ENCODE assay signal across 11 cellular contexts in the genomic region with DNA sequence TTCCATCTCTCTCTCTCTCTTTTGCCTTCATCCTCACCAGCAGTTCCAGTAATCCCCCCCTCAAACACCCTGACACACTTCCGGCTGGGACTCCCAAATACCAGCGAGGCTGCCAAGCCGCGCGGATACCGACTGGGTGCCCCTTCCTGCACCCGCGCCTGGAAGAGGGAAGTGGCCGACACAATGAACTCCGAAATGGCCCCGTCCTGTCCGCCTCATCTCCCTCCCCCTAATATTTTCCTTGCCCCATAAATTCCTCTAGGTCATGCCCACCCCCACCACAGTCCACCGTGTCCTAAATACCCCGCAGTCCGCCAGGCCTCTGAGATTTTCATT. TPM values are rescaled to one million over a fixed set of nuclear protein-coding genes. Genes with fewer than 3 reads are reported as not detected.
DNase-seq lines count a peak whose midpoint lies in the region; ATAC-seq and TF ChIP-seq lines count a peak whose summit lies in the region.
"Had no signal": no experiment of that assay in that cellular context is flagged by ENCODE, and none has a peak within 500 bp of the region (broad histone marks: within the 10 kb centered on the region; RNA-seq: fewer than 3 reads in every experiment).

No MANE protein-coding gene starts in this region.

- H3K36me3 ChIP-seq in psoas muscle (ENCODE audit: insufficient read depth in 1 of 2, low read depth in 1 of 2), result no peaks in the 10 kb centered on the region

- H3K27me3 Mint-ChIP-seq in effector memory CD8-positive, alpha-beta T cell, result peaks cover 82 to 100% of the 10 kb centered on the region in 2 donors

- H3K27me3 ChIP-seq in psoas muscle (ENCODE audit: insufficient read depth in 3 of 3, low read length in 2 of 3), result no peaks in the 10 kb centered on the region

- H3K9me3 ChIP-seq in psoas muscle, result no peaks in the 10 kb centered on the region

- H3K27ac ChIP-seq in psoas muscle, result peak overlapping the region; percentile 92

- 19 to 24% (median 21%) methylated on average over 15 of the region's 15 CpGs for WGBS in psoas muscle, 3 donors

- DNase-seq in Caki2 (ENCODE audit: low read depth), result peak; percentile 65
- DNase-seq in HT1080 (ENCODE audit: low read depth), result peak; percentile 82
- no peak for DNase-seq in effector memory CD8-positive, alpha-beta T cell
- DNase-seq in psoas muscle, result peak in 1 of 2 donors; percentile 77
- DNase-seq in NCI-H2171 (lab: John Stamatoyannopoulos, UW), result no peak
- no peak for DNase-seq in head of caudate nucleus
- no peak for DNase-seq in kidney glomerular epithelial cell (lab: John Stamatoyannopoulos, UW)
- DNase-seq: NCI-H1417 treated with DMSO at 0.1 percent for 48 hours had no signal

- intact Hi-C loops in psoas muscle (cut with DNase I), result loop anchor here (5.0 to 10.0 kb wide), 3 partner anchors 962 to 1602 kb away; partner anchors contain the start of genes CBX3 (in 1 of the 2) and HNRNPA2B1 (in 1 of the 2)
- intact Hi-C loops in head of caudate nucleus (cut with DNase I), result loop anchor here (10.0 kb wide), 1 partner anchor 1302 kb away; no protein-coding TSS in a partner anchor

- no peak for TF ChIP-seq CTCF in psoas muscle (IDR thresholded peaks at IDR 0.05)

- peaks cover 27 to 29% of the 10 kb centered on the region in 2 donors for H3K4me1 Mint-ChIP-seq in effector memory CD8-positive, alpha-beta T cell (ENCODE audit: low read depth in 2 of 2)

- peaks cover 55% of the 10 kb centered on the region for H3K36me3 Mint-ChIP-seq in effector memory CD8-positive, alpha-beta T cell (ENCODE audit: insufficient read depth)

- no peak for ATAC-seq in effector memory CD8-positive, alpha-beta T cell (replicated peaks)
- ATAC-seq in psoas muscle, result peak in 2 of 4 donors; percentile 3 to 16
- no peak for ATAC-seq in HG03432 (IDR thresholded peaks at IDR 0.05; ENCODE audit: unreplicated experiment)
- ATAC-seq: GM12878 had no signal

- H3K4me1 ChIP-seq in psoas muscle, result peaks cover 25% of the 10 kb centered on the region

- H3K27ac Mint-ChIP-seq in effector memory CD8-positive, alpha-beta T cell, result peak overlapping the region; percentile 41 to 60

- peak overlapping the region; percentile 41 to 65 for H3K4me3 Mint-ChIP-seq in effector memory CD8-positive, alpha-beta T cell

- H3K9me3 Mint-ChIP-seq in effector memory CD8-positive, alpha-beta T cell, result no peaks in the 10 kb centered on the region

- in situ Hi-C loops in Caki2 (cut with HindIII; ENCODE audit: low pct_unique_long_range_greater_than_20kb, low sequenced_read_pairs), result no loop called here

- H3K4me3 ChIP-seq in psoas muscle, result peak overlapping the region; percentile 79
- H3K4me3 ChIP-seq: GM12878 had no signal

RNA-seq across cellular contexts. Expression of gene HOXA9, which starts 1.8 kb away (rescaled TPM):
- total RNA-seq in Caki2 (2014; rRNA removed; shearing (Covaris generic); ENCODE audit: low replicate concordance), result 46.9 and 62.2 TPM in 2 replicates
- total RNA-seq in HT1080 (2014; rRNA removed; shearing (Covaris generic)), result 33.8 and 45.8 TPM in 2 replicates
- polyA plus RNA-seq in HT1080 (2015; cell fraction: cytosol; rRNA removed), result 51.8 and 53.3 TPM in 2 replicates
- 78.8 and 88.3 TPM in 2 replicates for polyA plus RNA-seq in HT1080 (2015; cell fraction: nucleus; rRNA removed)
- total RNA-seq in psoas muscle, result 10 to 100 TPM in 1 of 4 donors, 1 to 10 TPM in 1, under 1 TPM in 1, not detected in 1; 0.81 to 19.9 (median 4.9) TPM
- 10 to 100 TPM; 13.8 to 55.9 (median 18.2) TPM for polyA plus RNA-seq in psoas muscle
- total RNA-seq: GM12878 had no signal
- polyA plus RNA-seq: GM12878 had no signal

RNA-seq across cellular contexts. Expression of gene HOXA10, which starts 7.0 kb away (rescaled TPM):
- total RNA-seq in Caki2 (2014; rRNA removed; shearing (Covaris generic); ENCODE audit: low replicate concordance), result 22.1 and 31.5 TPM in 2 replicates
- 22.7 and 29.3 TPM in 2 replicates for total RNA-seq in HT1080 (2014; rRNA removed; shearing (Covaris generic))
- polyA plus RNA-seq in HT1080 (2015; cell fraction: cytosol; rRNA removed), result 23.2 and 26.9 TPM in 2 replicates
- 13.9 and 15.3 TPM in 2 replicates for polyA plus RNA-seq in HT1080 (2015; cell fraction: nucleus; rRNA removed)
- total RNA-seq in psoas muscle, result 10 to 100 TPM in 2 of 4 donors, under 1 TPM in 1, not detected in 1; 0.81 to 34.3 (median 19.2) TPM
- 10 to 100 TPM; 17.2 to 77.5 (median 32.0) TPM for polyA plus RNA-seq in psoas muscle
- total RNA-seq: GM12878 had no signal
- polyA plus RNA-seq: GM12878 had no signal

RNA-seq across cellular contexts. Expression of gene HOXA7, which starts 10.7 kb away (rescaled TPM):
- 5.1 TPM in 1 of 2 replicates, not detected in the other for total RNA-seq in Caki2 (2014; rRNA removed; shearing (Covaris generic); ENCODE audit: low replicate concordance)
- not detected in 2 replicates for total RNA-seq in HT1080 (2014; rRNA removed; shearing (Covaris generic))
- polyA plus RNA-seq in HT1080 (2015; cell fraction: cytosol; rRNA removed), result 0.41 and 1.0 TPM in 2 replicates
- 0.07 and 0.34 TPM in 2 replicates for polyA plus RNA-seq in HT1080 (2015; cell fraction: nucleus; rRNA removed)
- 1 to 10 TPM; 4.7 to 8.4 (median 6.7) TPM for total RNA-seq in psoas muscle
- polyA plus RNA-seq in psoas muscle, result 10 to 100 TPM in 1 of 3 donors, 1 to 10 TPM in 2; 2.9 to 10.2 (median 6.2) TPM
- total RNA-seq: GM12878 had no signal
- polyA plus RNA-seq: GM12878, liver had no signal

RNA-seq across cellular contexts. Expression of gene HOXA3, which starts 14.8 kb away (rescaled TPM):
- 3.3 and 32.9 TPM in 2 replicates for total RNA-seq in Caki2 (2014; rRNA removed; shearing (Covaris generic); ENCODE audit: low replicate concordance)
- not detected in 2 replicates for total RNA-seq in HT1080 (2014; rRNA removed; shearing (Covaris generic))
- 0.12 and 0.26 TPM in 2 replicates for polyA plus RNA-seq in HT1080 (2015; cell fraction: cytosol; rRNA removed)
- 0.39 and 0.65 TPM in 2 replicates for polyA plus RNA-seq in HT1080 (2015; cell fraction: nucleus; rRNA removed)
- total RNA-seq in psoas muscle, result 1 to 10 TPM; 3.3 to 5.6 (median 4.2) TPM
- 1 to 10 TPM in 1 of 3 donors, under 1 TPM in 2; 0.65 to 2.6 (median 0.97) TPM for polyA plus RNA-seq in psoas muscle
- total RNA-seq: GM12878 had no signal

RNA-seq across cellular contexts. Expression of gene HOXA11, which starts 17.9 kb away (rescaled TPM):
- not detected in 2 replicates for total RNA-seq in Caki2 (2014; rRNA removed; shearing (Covaris generic); ENCODE audit: low replicate concordance)
- not detected in 2 replicates for total RNA-seq in HT1080 (2014; rRNA removed; shearing (Covaris generic))
- polyA plus RNA-seq in HT1080 (2015; cell fraction: cytosol; rRNA removed), result not detected in 2 replicates
- polyA plus RNA-seq in HT1080 (2015; cell fraction: nucleus; rRNA removed), result not detected in 2 replicates
- 1 to 10 TPM in 1 of 4 donors, not detected in 3; 1.1 TPM for total RNA-seq in psoas muscle
- under 1 TPM; 0.08 to 0.90 (median 0.25) TPM for polyA plus RNA-seq in psoas muscle
- total RNA-seq: GM12878, liver had no signal
- polyA plus RNA-seq: GM12878, liver had no signal

Comparison
In these comparisons a context has a peak if more than half of its experiments do, and no peak if none do; other contexts are left out.
1. DNase-seq: peak in Caki2 (single experiment) and HT1080 (single experiment); none in effector memory CD8-positive, alpha-beta T cell (0 of 3), NCI-H2171 (single experiment), head of caudate nucleus (0 of 42) and kidney glomerular epithelial cell (single experiment).